In genomic region chr13:67230243-67230773, GRCh38 we compare ENCODE assay signal across 2 cellular contexts.
A peak's percentile ranks its signal among the peaks of the same experiment; 100 is the strongest.
TF ChIP-seq lines count a peak whose summit lies in the region.

PCDH9 (minus strand) TSS chr13:67230336; CDS start chr13:67228440, 1,896 bp downstream.

TF ChIP-seq in HEK293T, 16 proteins besides CTCF, POLR2A, EP300 and RAD21 (continued from another document):
- TF ChIP-seq PKNOX1 (IDR thresholded peaks at IDR 0.05) (no peak), LEF1 (IDR thresholded peaks at IDR 0.05; ENCODE audit: borderline replicate concordance) (no peak), BHLHE40 (IDR thresholded peaks at IDR 0.05; ENCODE audit: borderline replicate concordance) (no peak)

TF ChIP-seq in SK-N-SH, 30 proteins besides CTCF, POLR2A, EP300 and RAD21 (continued from another document):
- TF ChIP-seq, protein P1, sequence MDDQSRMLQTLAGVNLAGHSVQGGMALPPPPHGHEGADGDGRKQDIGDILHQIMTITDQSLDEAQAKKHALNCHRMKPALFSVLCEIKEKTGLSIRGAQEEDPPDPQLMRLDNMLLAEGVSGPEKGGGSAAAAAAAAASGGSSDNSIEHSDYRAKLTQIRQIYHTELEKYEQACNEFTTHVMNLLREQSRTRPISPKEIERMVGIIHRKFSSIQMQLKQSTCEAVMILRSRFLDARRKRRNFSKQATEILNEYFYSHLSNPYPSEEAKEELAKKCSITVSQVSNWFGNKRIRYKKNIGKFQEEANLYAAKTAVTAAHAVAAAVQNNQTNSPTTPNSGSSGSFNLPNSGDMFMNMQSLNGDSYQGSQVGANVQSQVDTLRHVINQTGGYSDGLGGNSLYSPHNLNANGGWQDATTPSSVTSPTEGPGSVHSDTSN (IDR thresholded peaks at IDR 0.05), result 0 out of 2 replicates have a peak, but pooled peaks have one; percentile 11
- no peak for TF ChIP-seq RCOR1 (IDR thresholded peaks at IDR 0.05; ENCODE audit: low read length)
TF ChIP-seq in SK-N-SH: peak in this region for 11.
